In the genomic region with DNA sequence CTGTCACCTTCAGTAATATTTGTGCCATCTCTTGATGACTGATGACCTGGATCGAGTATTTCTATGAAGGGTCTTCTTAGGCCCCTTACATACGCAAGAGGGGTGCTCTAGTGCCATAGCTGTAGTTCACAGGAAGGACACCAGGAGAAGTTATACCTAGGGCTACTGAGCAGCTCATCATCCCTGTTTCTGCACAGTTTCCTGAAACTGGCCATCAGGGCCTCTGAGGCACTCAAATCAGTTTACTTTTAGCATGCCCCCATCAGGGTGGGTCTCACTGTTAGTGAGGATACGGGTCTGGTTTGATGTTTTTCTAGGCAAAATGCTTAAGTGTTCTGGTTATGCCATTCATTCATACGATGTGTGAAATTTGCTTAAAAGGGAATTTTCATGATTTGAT, we compare ENCODE assay signal across 1 cellular context.
TF ChIP-seq lines count a peak whose summit lies in the region.

No MANE protein-coding gene starts in this region.

TF ChIP-seq in GM23338, 12 proteins besides CTCF, POLR2A, EP300 and RAD21:
- TF ChIP-seq POLR2AphosphoS5 (IDR thresholded peaks at IDR 0.05; ENCODE audit: low read depth) (no peak), CREB1 (CRISPR knock-in tag; IDR thresholded peaks at IDR 0.05; ENCODE audit: low read depth) (no peak), EZH2 (IDR thresholded peaks at IDR 0.05; ENCODE audit: low read depth, unreplicated experiment) (no peak), NANOG (IDR thresholded peaks at IDR 0.05; ENCODE audit: borderline replicate concordance) (no peak), ZNF331 (CRISPR knock-in tag; IDR thresholded peaks at IDR 0.05; ENCODE audit: low read depth) (no peak), ZNF114 (CRISPR knock-in tag; IDR thresholded peaks at IDR 0.05) (no peak), STAT1 (IDR thresholded peaks at IDR 0.05; ENCODE audit: unreplicated experiment) (no peak), ETS1 (IDR thresholded peaks at IDR 0.05) (no peak), JUNB (IDR thresholded peaks at IDR 0.05; ENCODE audit: unreplicated experiment) (no peak), EZH2phosphoT487 (IDR thresholded peaks at IDR 0.05; ENCODE audit: unreplicated experiment) (no peak)
- TF ChIP-seq, protein P1, sequence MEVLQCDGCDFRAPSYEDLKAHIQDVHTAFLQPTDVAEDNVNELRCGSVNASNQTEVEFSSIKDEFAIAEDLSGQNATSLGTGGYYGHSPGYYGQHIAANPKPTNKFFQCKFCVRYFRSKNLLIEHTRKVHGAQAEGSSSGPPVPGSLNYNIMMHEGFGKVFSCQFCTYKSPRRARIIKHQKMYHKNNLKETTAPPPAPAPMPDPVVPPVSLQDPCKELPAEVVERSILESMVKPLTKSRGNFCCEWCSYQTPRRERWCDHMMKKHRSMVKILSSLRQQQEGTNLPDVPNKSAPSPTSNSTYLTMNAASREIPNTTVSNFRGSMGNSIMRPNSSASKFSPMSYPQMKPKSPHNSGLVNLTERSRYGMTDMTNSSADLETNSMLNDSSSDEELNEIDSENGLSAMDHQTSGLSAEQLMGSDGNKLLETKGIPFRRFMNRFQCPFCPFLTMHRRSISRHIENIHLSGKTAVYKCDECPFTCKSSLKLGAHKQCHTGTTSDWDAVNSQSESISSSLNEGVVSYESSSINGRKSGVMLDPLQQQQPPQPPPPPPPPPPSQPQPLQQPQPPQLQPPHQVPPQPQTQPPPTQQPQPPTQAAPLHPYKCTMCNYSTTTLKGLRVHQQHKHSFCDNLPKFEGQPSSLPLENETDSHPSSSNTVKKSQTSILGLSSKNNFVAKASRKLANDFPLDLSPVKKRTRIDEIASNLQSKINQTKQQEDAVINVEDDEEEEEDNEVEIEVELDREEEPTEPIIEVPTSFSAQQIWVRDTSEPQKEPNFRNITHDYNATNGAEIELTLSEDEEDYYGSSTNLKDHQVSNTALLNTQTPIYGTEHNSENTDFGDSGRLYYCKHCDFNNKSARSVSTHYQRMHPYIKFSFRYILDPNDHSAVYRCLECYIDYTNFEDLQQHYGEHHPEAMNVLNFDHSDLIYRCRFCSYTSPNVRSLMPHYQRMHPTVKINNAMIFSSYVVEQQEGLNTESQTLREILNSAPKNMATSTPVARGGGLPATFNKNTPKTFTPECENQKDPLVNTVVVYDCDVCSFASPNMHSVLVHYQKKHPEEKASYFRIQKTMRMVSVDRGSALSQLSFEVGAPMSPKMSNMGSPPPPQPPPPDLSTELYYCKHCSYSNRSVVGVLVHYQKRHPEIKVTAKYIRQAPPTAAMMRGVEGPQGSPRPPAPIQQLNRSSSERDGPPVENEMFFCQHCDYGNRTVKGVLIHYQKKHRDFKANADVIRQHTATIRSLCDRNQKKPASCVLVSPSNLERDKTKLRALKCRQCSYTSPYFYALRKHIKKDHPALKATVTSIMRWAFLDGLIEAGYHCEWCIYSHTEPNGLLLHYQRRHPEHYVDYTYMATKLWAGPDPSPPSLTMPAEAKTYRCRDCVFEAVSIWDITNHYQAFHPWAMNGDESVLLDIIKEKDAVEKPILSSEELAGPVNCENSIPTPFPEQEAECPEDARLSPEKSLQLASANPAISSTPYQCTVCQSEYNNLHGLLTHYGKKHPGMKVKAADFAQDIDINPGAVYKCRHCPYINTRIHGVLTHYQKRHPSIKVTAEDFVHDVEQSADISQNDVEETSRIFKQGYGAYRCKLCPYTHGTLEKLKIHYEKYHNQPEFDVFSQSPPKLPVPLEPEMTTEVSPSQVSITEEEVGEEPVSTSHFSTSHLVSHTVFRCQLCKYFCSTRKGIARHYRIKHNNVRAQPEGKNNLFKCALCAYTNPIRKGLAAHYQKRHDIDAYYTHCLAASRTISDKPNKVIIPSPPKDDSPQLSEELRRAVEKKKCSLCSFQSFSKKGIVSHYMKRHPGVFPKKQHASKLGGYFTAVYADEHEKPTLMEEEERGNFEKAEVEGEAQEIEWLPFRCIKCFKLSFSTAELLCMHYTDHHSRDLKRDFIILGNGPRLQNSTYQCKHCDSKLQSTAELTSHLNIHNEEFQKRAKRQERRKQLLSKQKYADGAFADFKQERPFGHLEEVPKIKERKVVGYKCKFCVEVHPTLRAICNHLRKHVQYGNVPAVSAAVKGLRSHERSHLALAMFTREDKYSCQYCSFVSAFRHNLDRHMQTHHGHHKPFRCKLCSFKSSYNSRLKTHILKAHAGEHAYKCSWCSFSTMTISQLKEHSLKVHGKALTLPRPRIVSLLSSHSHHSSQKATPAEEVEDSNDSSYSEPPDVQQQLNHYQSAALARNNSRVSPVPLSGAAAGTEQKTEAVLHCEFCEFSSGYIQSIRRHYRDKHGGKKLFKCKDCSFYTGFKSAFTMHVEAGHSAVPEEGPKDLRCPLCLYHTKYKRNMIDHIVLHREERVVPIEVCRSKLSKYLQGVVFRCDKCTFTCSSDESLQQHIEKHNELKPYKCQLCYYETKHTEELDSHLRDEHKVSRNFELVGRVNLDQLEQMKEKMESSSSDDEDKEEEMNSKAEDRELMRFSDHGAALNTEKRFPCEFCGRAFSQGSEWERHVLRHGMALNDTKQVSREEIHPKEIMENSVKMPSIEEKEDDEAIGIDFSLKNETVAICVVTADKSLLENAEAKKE (CRISPR knock-in tag; IDR thresholded peaks at IDR 0.05), result no peak
- TF ChIP-seq, protein P2, sequence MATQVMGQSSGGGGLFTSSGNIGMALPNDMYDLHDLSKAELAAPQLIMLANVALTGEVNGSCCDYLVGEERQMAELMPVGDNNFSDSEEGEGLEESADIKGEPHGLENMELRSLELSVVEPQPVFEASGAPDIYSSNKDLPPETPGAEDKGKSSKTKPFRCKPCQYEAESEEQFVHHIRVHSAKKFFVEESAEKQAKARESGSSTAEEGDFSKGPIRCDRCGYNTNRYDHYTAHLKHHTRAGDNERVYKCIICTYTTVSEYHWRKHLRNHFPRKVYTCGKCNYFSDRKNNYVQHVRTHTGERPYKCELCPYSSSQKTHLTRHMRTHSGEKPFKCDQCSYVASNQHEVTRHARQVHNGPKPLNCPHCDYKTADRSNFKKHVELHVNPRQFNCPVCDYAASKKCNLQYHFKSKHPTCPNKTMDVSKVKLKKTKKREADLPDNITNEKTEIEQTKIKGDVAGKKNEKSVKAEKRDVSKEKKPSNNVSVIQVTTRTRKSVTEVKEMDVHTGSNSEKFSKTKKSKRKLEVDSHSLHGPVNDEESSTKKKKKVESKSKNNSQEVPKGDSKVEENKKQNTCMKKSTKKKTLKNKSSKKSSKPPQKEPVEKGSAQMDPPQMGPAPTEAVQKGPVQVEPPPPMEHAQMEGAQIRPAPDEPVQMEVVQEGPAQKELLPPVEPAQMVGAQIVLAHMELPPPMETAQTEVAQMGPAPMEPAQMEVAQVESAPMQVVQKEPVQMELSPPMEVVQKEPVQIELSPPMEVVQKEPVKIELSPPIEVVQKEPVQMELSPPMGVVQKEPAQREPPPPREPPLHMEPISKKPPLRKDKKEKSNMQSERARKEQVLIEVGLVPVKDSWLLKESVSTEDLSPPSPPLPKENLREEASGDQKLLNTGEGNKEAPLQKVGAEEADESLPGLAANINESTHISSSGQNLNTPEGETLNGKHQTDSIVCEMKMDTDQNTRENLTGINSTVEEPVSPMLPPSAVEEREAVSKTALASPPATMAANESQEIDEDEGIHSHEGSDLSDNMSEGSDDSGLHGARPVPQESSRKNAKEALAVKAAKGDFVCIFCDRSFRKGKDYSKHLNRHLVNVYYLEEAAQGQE (IDR thresholded peaks at IDR 0.05; ENCODE audit: unreplicated experiment), result no peak
